In genomic region chr10:95742962-95743535, GRCh38 we compare ENCODE assay signal across 23 cellular contexts. TPM values are rescaled to one million over a fixed set of nuclear protein-coding genes. Genes with fewer than 3 reads are reported as not detected.
DNase-seq lines count a peak whose midpoint lies in the region; TF ChIP-seq lines count a peak whose summit lies in the region.
"Had no signal": no experiment of that assay in that cellular context is flagged by ENCODE, and none has a peak within 500 bp of the region (broad histone marks: within the 10 kb centered on the region; RNA-seq: fewer than 3 reads in every experiment).

No MANE protein-coding gene starts in this region.

- H3K36me3 Mint-ChIP-seq in activated CD4-positive, alpha-beta memory T cell treated with anti-CD3 and anti-CD28 coated beads for 36 hours: no peaks in the 10 kb centered on the region
- H3K36me3 Mint-ChIP-seq: CD8-positive, alpha-beta memory T cell; neural progenitor cell; WTC11 had no signal

- TF ChIP-seq POLR2A in spleen (IDR thresholded peaks at IDR 0.05): no peak

- H3K4me3 ChIP-seq in GM12865 (ENCODE audit: low read depth, low read length) (peak overlapping the region; percentile 63), spleen (peak overlapping the region in 1 of 8 donors; percentile 55)
- H3K4me3 ChIP-seq: body of pancreas, neural progenitor cell had no signal

- peaks cover 2% of the 10 kb centered on the region for H3K27me3 Mint-ChIP-seq in activated CD4-positive, alpha-beta memory T cell treated with anti-CD3 and anti-CD28 coated beads for 36 hours

- no peak overlapping the region for H3K27ac Mint-ChIP-seq in activated CD4-positive, alpha-beta memory T cell treated with anti-CD3 and anti-CD28 coated beads for 36 hours
- H3K27ac Mint-ChIP-seq: activated naive CD8-positive, alpha-beta T cell; activated T-cell treated with anti-CD3 and anti-CD28 coated beads, Interleukin-2, amount 50 U/mL, for 72 hours; neural progenitor cell; T-helper 17 cell; WTC11 had no signal

- CTCF ChIA-PET in activated CD4-positive, alpha-beta memory T cell treated with anti-CD3 and anti-CD28 coated beads for 36 hours (lab: Charles Lee): no interaction called here

- H3K9me3 ChIP-seq in spleen: peaks cover 0 to 3% (median 0%) of the 10 kb centered on the region in 8 donors
- H3K9me3 ChIP-seq: body of pancreas, thoracic aorta had no signal

- TF ChIP-seq CTCF in GM12865 (IDR thresholded peaks at IDR 0.05; ENCODE audit: insufficient read depth, low read depth, low read length, missing control alignments) (no peak), VCaP (conservative IDR thresholded peaks at IDR 0.05) (no peak), spleen (IDR thresholded peaks at IDR 0.05 in 8 of 11, conservative IDR thresholded peaks at IDR 0.05 in 3 of 11) (no peak)

- peaks cover 0 to 69% (median 34%) of the 10 kb centered on the region in 6 donors for H3K4me1 ChIP-seq in spleen

- WGBS in spleen, 5 donors: 72 to 78% (median 73%) methylated on average over 2 of the region's 2 CpGs

- intact Hi-C loops in spleen (cut with DNase I; ENCODE audit: low total_unique reads): no loop called here
- intact Hi-C loops in activated CD4-positive, alpha-beta memory T cell treated with anti-CD3 and anti-CD28 coated beads for 36 hours (cut with micrococcal nuclease): no loop called here

- no peaks in the 10 kb centered on the region for H3K4me1 Mint-ChIP-seq in activated CD4-positive, alpha-beta memory T cell treated with anti-CD3 and anti-CD28 coated beads for 36 hours (ENCODE audit: low read depth)
- H3K4me1 Mint-ChIP-seq: T-helper 17 cell had no signal

- H3K27me3 ChIP-seq in spleen (replicated peaks in 1 of 7): no peaks in the 10 kb centered on the region
- H3K27me3 ChIP-seq: body of pancreas, neural progenitor cell had no signal

- H3K9me3 Mint-ChIP-seq in activated CD4-positive, alpha-beta memory T cell treated with anti-CD3 and anti-CD28 coated beads for 36 hours: peaks cover 2% of the 10 kb centered on the region
- H3K9me3 Mint-ChIP-seq: activated T-cell treated with anti-CD3 and anti-CD28 coated beads, Interleukin-2, amount 50 U/mL, for 72 hours; neural progenitor cell; WTC11 had no signal

- H3K4me3 Mint-ChIP-seq in activated CD4-positive, alpha-beta memory T cell treated with anti-CD3 and anti-CD28 coated beads for 36 hours: no peak overlapping the region
- H3K4me3 Mint-ChIP-seq: activated naive CD8-positive, alpha-beta T cell; activated T-cell treated with anti-CD3 and anti-CD28 coated beads, Interleukin-2, amount 50 U/mL, for 72 hours; CD8-positive, alpha-beta memory T cell; neural progenitor cell; T-helper 17 cell; WTC11 had no signal

- DNase-seq in GM12865 (ENCODE audit: low read depth) (no peak), kidney glomerular epithelial cell (lab: John Stamatoyannopoulos, UW) (peak; percentile 4), spleen (no peak), SKM-1 (lab: John Stamatoyannopoulos, UW; ENCODE audit: unreplicated experiment) (no peak), NCI-H2029 (lab: John Stamatoyannopoulos, UW) (no peak)
- no peak for DNase-seq in activated CD4-positive, alpha-beta T cell treated with anti-CD3 and anti-CD28 coated beads for 4 hours
- no peak for DNase-seq in activated CD4-positive, alpha-beta memory T cell treated with anti-CD3 and anti-CD28 coated beads for 36 hours
- DNase-seq: activated T-cell treated with anti-CD3 and anti-CD28 coated beads, Interleukin-2, amount 50 U/mL, for 72 hours; CD8-positive, alpha-beta memory T cell; cortex of kidney; DMS79; NCI-H1436; retina; SIG-M5; T-helper 17 cell had no signal

- peak overlapping the region; percentile 49 for H3K27ac ChIP-seq in VCaP
- peak overlapping the region; percentile 23 to 90 (median 84) for H3K27ac ChIP-seq in spleen
- H3K27ac ChIP-seq: neural progenitor cell had no signal

- H3K36me3 ChIP-seq in spleen: no peaks in the 10 kb centered on the region
- H3K36me3 ChIP-seq: neural progenitor cell, thoracic aorta had no signal

- POLR2A ChIA-PET in activated CD4-positive, alpha-beta memory T cell treated with anti-CD3 and anti-CD28 coated beads for 36 hours (lab: Charles Lee): no interaction called here

RNA-seq across cellular contexts. Expression of gene ENTPD1, which starts 12.9 kb away (rescaled TPM):
- 10 to 100 TPM; 52.6 to 92.9 (median 64.1) TPM for total RNA-seq in spleen
- 10 to 100 TPM; 14.1 to 19.7 (median 14.6) TPM for polyA plus RNA-seq in spleen
- total RNA-seq in activated CD4-positive, alpha-beta memory T cell treated with anti-CD3 and anti-CD28 coated beads for 36 hours: 1 to 10 TPM; 2.5 to 2.8 TPM
- total RNA-seq: MCF 10A, PC-3 had no signal

RNA-seq across cellular contexts. Expression of gene TCTN3, which starts 49.3 kb away (rescaled TPM):
- 10 to 100 TPM; 21.4 to 25.7 (median 24.9) TPM for total RNA-seq in spleen
- 10 to 100 TPM; 10.9 to 14.5 (median 12.3) TPM for polyA plus RNA-seq in spleen
- total RNA-seq in activated CD4-positive, alpha-beta memory T cell treated with anti-CD3 and anti-CD28 coated beads for 36 hours: 10 to 100 TPM; 22.9 to 26.3 TPM

Comparison
In these comparisons a context has a peak if more than half of its experiments do, and no peak if none do; other contexts are left out.
1. RNA of gene ENTPD1, which starts 12.9 kb away (total RNA-seq): 52.6 to 92.9 TPM in spleen; 2.5 to 2.8 TPM in activated CD4-positive, alpha-beta memory T cell treated with anti-CD3 and anti-CD28 coated beads for 36 hours; every median in the first group is over 10 times any median in the second.